Comparison of ENCODE assay signal across 11 cellular contexts in the genomic region with DNA sequence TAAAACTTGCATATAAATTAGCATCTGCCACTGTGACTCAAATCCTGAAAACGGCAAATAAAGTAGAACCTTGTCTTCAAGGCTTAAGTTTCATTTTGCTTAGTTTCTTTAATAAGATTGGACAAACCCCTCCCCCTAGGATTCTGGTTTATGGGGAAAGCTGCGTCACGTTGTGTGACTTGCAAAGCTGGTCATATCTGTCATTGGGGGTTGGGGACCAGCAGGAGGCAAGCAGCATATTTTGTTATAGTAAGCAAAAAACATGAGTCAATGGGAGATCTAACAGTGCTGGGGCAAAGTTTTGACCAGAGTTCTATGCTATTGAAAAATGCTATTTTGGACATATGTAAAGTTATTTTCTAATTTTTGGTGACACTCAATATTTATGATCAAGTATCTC.
DNase-seq lines count a peak whose midpoint lies in the region; ATAC-seq and TF ChIP-seq lines count a peak whose summit lies in the region.
"Had no signal": no experiment of that assay in that cellular context is flagged by ENCODE, and none has a peak within 500 bp of the region (broad histone marks: within the 10 kb centered on the region; RNA-seq: fewer than 3 reads in every experiment).

No MANE protein-coding gene starts in this region.

- H3K36me3 Mint-ChIP-seq in osteocyte (ENCODE audit: unreplicated experiment) (no peaks in the 10 kb centered on the region), glutamatergic neuron (ENCODE audit: unreplicated experiment) (no peaks in the 10 kb centered on the region)
- no peaks in the 10 kb centered on the region for H3K36me3 Mint-ChIP-seq in activated CD8-positive, alpha-beta T cell treated with anti-CD3 and anti-CD28 coated beads for 36 hours (ENCODE audit: low read depth)

- H3K9me3 Mint-ChIP-seq in osteocyte (ENCODE audit: unreplicated experiment) = no peaks in the 10 kb centered on the region
- peaks cover 6% of the 10 kb centered on the region for H3K9me3 Mint-ChIP-seq in activated CD8-positive, alpha-beta T cell treated with anti-CD3 and anti-CD28 coated beads for 36 hours
- H3K9me3 Mint-ChIP-seq in glutamatergic neuron (ENCODE audit: unreplicated experiment) = no peaks in the 10 kb centered on the region

- peak; percentile 13 for DNase-seq in BE2C
- DNase-seq in NCI-H1048 (lab: John Stamatoyannopoulos, UW) = peak; percentile 27
- DNase-seq in osteocyte (ENCODE audit: extremely low spot score, unreplicated experiment) = no peak
- DNase-seq in NCI-H526 (lab: John Stamatoyannopoulos, UW) = no peak
- no peak for DNase-seq in NCI-H524 treated with DMSO at 0.1 percent for 48 hours (lab: John Stamatoyannopoulos, UW)
- no peak for DNase-seq in activated CD8-positive, alpha-beta T cell treated with anti-CD3 and anti-CD28 coated beads for 36 hours
- no peak for DNase-seq in glutamatergic neuron
- DNase-seq: activated CD4-positive, alpha-beta T cell treated with anti-CD3 and anti-CD28 coated beads for 48 hours; effector memory CD4-positive, alpha-beta T cell had no signal

- peak overlapping the region; percentile 55 for H3K4me3 Mint-ChIP-seq in osteocyte (ENCODE audit: unreplicated experiment)
- H3K4me3 Mint-ChIP-seq in activated CD8-positive, alpha-beta T cell treated with anti-CD3 and anti-CD28 coated beads for 36 hours = no peak overlapping the region
- H3K4me3 Mint-ChIP-seq in glutamatergic neuron (ENCODE audit: unreplicated experiment) = no peak overlapping the region
- H3K4me3 Mint-ChIP-seq: stimulated activated naive CD8-positive, alpha-beta T cell treated with anti-CD3 and anti-CD28 coated beads, Interleukin-15, Interleukin-2, amounts not matched to agents 100 ng/mL and 50 ng/mL, for 24 hours had no signal

- no peak overlapping the region for H3K27ac ChIP-seq in duodenal mucosa (ENCODE audit: low read depth, low read length)

- H3K27ac Mint-ChIP-seq in osteocyte (ENCODE audit: unreplicated experiment) = no peak overlapping the region
- H3K27ac Mint-ChIP-seq in activated CD8-positive, alpha-beta T cell treated with anti-CD3 and anti-CD28 coated beads for 36 hours = no peak overlapping the region
- no peak overlapping the region for H3K27ac Mint-ChIP-seq in glutamatergic neuron (ENCODE audit: unreplicated experiment)
- H3K27ac Mint-ChIP-seq: stimulated activated naive CD8-positive, alpha-beta T cell treated with anti-CD3 and anti-CD28 coated beads, Interleukin-15, Interleukin-2, amounts not matched to agents 100 ng/mL and 50 ng/mL, for 24 hours had no signal

- H3K27me3 ChIP-seq in BE2C (no peaks in the 10 kb centered on the region), duodenal mucosa (ENCODE audit: control insufficient read depth in 1 of 2, insufficient read depth in 2 of 2, low read length in 2 of 2) (no peaks in the 10 kb centered on the region)

- peaks cover 14% of the 10 kb centered on the region for H3K4me1 Mint-ChIP-seq in osteocyte (ENCODE audit: unreplicated experiment)
- H3K4me1 Mint-ChIP-seq in activated CD8-positive, alpha-beta T cell treated with anti-CD3 and anti-CD28 coated beads for 36 hours (ENCODE audit: low read depth) = no peaks in the 10 kb centered on the region
- H3K4me1 Mint-ChIP-seq in glutamatergic neuron (ENCODE audit: low read depth, unreplicated experiment) = peaks cover 9% of the 10 kb centered on the region

- no peak for ATAC-seq in activated CD8-positive, alpha-beta T cell treated with anti-CD3 and anti-CD28 coated beads for 36 hours

- TF ChIP-seq CTCF in BE2C (IDR thresholded peaks at IDR 0.05; ENCODE audit: low read depth, low read length) (no peak), osteocyte (IDR thresholded peaks at IDR 0.05) (no peak), glutamatergic neuron (IDR thresholded peaks at IDR 0.05; ENCODE audit: partially characterized antibody, unreplicated experiment) (no peak)
- no peak for TF ChIP-seq CTCF in activated CD8-positive, alpha-beta T cell treated with anti-CD3 and anti-CD28 coated beads for 36 hours (IDR thresholded peaks at IDR 0.05)

- H3K4me1 ChIP-seq in BE2C = peaks cover 8% of the 10 kb centered on the region
- H3K4me1 ChIP-seq in duodenal mucosa (ENCODE audit: control insufficient read depth in 1 of 2, insufficient read depth in 2 of 2, low read length in 2 of 2) = no peaks in the 10 kb centered on the region

- CTCF ChIA-PET in activated CD8-positive, alpha-beta T cell treated with anti-CD3 and anti-CD28 coated beads for 36 hours (lab: Charles Lee) = interaction anchor here (1.1 kb wide), 1 partner anchor 965 kb away, joined by 4 read pairs; no protein-coding TSS in a partner anchor

- no peak overlapping the region for H3K4me3 ChIP-seq in BE2C (ENCODE audit: low read depth, low read length)
- H3K4me3 ChIP-seq in duodenal mucosa (ENCODE audit: low read depth in 1 of 2, low read length in 2 of 2) = peak overlapping the region; percentile 43 to 54

- H3K27me3 Mint-ChIP-seq in osteocyte (ENCODE audit: unreplicated experiment) (no peaks in the 10 kb centered on the region), glutamatergic neuron (ENCODE audit: unreplicated experiment) (no peaks in the 10 kb centered on the region)
- H3K27me3 Mint-ChIP-seq in activated CD8-positive, alpha-beta T cell treated with anti-CD3 and anti-CD28 coated beads for 36 hours = no peaks in the 10 kb centered on the region
- H3K27me3 Mint-ChIP-seq: stimulated activated naive CD8-positive, alpha-beta T cell treated with anti-CD3 and anti-CD28 coated beads, Interleukin-15, Interleukin-2, amounts not matched to agents 100 ng/mL and 50 ng/mL, for 24 hours had no signal

- no peak overlapping the region for H3K9ac ChIP-seq in duodenal mucosa (ENCODE audit: low read depth in 1 of 2, low read length in 2 of 2)

- POLR2A ChIA-PET in activated CD8-positive, alpha-beta T cell treated with anti-CD3 and anti-CD28 coated beads for 36 hours (lab: Charles Lee) = no interaction called here

- intact Hi-C loops in activated CD8-positive, alpha-beta T cell treated with anti-CD3 and anti-CD28 coated beads for 36 hours (cut with micrococcal nuclease) = no loop called here

- H3K36me3 ChIP-seq in BE2C (no peaks in the 10 kb centered on the region), duodenal mucosa (ENCODE audit: control insufficient read depth in 1 of 2, insufficient read depth in 2 of 2, low read length in 2 of 2) (no peaks in the 10 kb centered on the region)

- H3K9me3 ChIP-seq in BE2C (no peaks in the 10 kb centered on the region), duodenal mucosa (ENCODE audit: control insufficient read depth in 1 of 2, low read length in 2 of 2) (no peaks in the 10 kb centered on the region)

Comparison
In these comparisons a context has a peak if more than half of its experiments do, and no peak if none do; other contexts are left out.
1. DNase-seq: peak in BE2C (single experiment) and NCI-H1048 (single experiment); none in osteocyte (single experiment), NCI-H526 (0 of 2), NCI-H524 treated with DMSO at 0.1 percent for 48 hours (single experiment), activated CD8-positive, alpha-beta T cell treated with anti-CD3 and anti-CD28 coated beads for 36 hours (single experiment) and glutamatergic neuron (single experiment).